Comparison of ENCODE assay signal across 13 cellular contexts in genomic region chr4:184344899-184345572, GRCh38.
A peak's percentile ranks its signal among the peaks of the same experiment; 100 is the strongest.
DNase-seq lines count a peak whose midpoint lies in the region; FAIRE-seq and TF ChIP-seq lines count a peak whose summit lies in the region.
"Had no signal": no experiment of that assay in that cellular context is flagged by ENCODE, and none has a peak within 500 bp of the region (broad histone marks: within the 10 kb centered on the region; RNA-seq: fewer than 3 reads in every experiment).

No MANE protein-coding gene starts in this region.

- H3K36me3 ChIP-seq in BLaER1: peaks cover 16% of the 10 kb centered on the region
- no peaks in the 10 kb centered on the region for H3K36me3 ChIP-seq in colonic mucosa
- H3K36me3 ChIP-seq in neutrophil: no peaks in the 10 kb centered on the region
- no peaks in the 10 kb centered on the region for H3K36me3 ChIP-seq in PC-9 (ENCODE audit: low read depth)
- H3K36me3 ChIP-seq: ascending aorta, SJSA1 had no signal

- no peaks in the 10 kb centered on the region for H3K9me2 ChIP-seq in PC-9 (ENCODE audit: insufficient read depth)

- no peaks in the 10 kb centered on the region for H3K9me3 ChIP-seq in BLaER1
- H3K9me3 ChIP-seq in colonic mucosa: no peaks in the 10 kb centered on the region
- H3K9me3 ChIP-seq in neutrophil: no peaks in the 10 kb centered on the region
- no peaks in the 10 kb centered on the region for H3K9me3 ChIP-seq in PC-9 (ENCODE audit: insufficient read depth, low read depth)
- H3K9me3 ChIP-seq: ascending aorta, SJSA1 had no signal

- DNase-seq in GM19239 (ENCODE audit: insufficient read length, low spot score) (no peak), colonic mucosa (no peak), A172 (ENCODE audit: low spot score) (no peak), PC-9 (no peak), urothelium cell line (ENCODE audit: low spot score) (no peak), caudate nucleus (lab: John Stamatoyannopoulos, UW) (no peak)
- DNase-seq: activated CD4-positive, alpha-beta T cell treated with anti-CD3 and anti-CD28 coated beads for 1 hour; NCI-H345 had no signal

- FAIRE-seq in GM19239 (lab: Jason Lieb, UNC): peak; percentile 73
- no peak for FAIRE-seq in urothelium cell line (lab: Jason Lieb, UNC)
- FAIRE-seq: D721Med had no signal

- no peak overlapping the region for H2AFZ ChIP-seq in PC-9

- 0 out of 2 replicates have a peak overlapping the region, but pooled peaks have one; percentile 13 for H3K4me3 ChIP-seq in BLaER1
- H3K4me3 ChIP-seq in colonic mucosa: no peak overlapping the region
- H3K4me3 ChIP-seq in neutrophil (ENCODE audit: low read depth in 1 of 2, low read length in 1 of 2): peak overlapping the region in 1 of 2 experiments; percentile 59
- no peak overlapping the region for H3K4me3 ChIP-seq in PC-9
- H3K4me3 ChIP-seq: ascending aorta, SJSA1 had no signal

- POLR2A ChIA-PET in PC-9 (lab: Charles Lee; ENCODE audit: unreplicated experiment): no interaction called here

- H3K27ac ChIP-seq in BLaER1: peak overlapping the region; percentile 87
- peak overlapping the region; percentile 94 for H3K27ac ChIP-seq in colonic mucosa
- peak overlapping the region; percentile 98 for H3K27ac ChIP-seq in neutrophil
- H3K27ac ChIP-seq in PC-9: no peak overlapping the region
- no peak overlapping the region for H3K27ac ChIP-seq in caudate nucleus (ENCODE audit: low read depth, low read length)
- H3K27ac ChIP-seq: SJSA1 had no signal

- H3K27me3 ChIP-seq in BLaER1 (no peaks in the 10 kb centered on the region), colonic mucosa (no peaks in the 10 kb centered on the region), neutrophil (no peaks in the 10 kb centered on the region), PC-9 (ENCODE audit: insufficient read depth, low read depth) (no peaks in the 10 kb centered on the region)
- H3K27me3 ChIP-seq: ascending aorta, SJSA1 had no signal

- H3K4me2 ChIP-seq in BLaER1: peak overlapping the region; percentile 89
- no peak overlapping the region for H3K4me2 ChIP-seq in PC-9

- intact Hi-C loops in colonic mucosa (cut with DNase I) (loop anchor here (5.0 kb wide), 1 partner anchor 37 kb away; no protein-coding TSS in a partner anchor), PC-9 (cut with micrococcal nuclease; ENCODE audit: unreplicated experiment) (loop anchor here (5.0 kb wide), 1 partner anchor 78 kb away; no protein-coding TSS in a partner anchor)

- H3F3A ChIP-seq in PC-9 (ENCODE audit: insufficient read depth, low read depth): no peaks in the 10 kb centered on the region

- TF ChIP-seq CTCF in colonic mucosa (IDR thresholded peaks at IDR 0.05) (no peak), neutrophil (IDR thresholded peaks at IDR 0.05) (no peak), PC-9 (conservative IDR thresholded peaks at IDR 0.05) (no peak)

- no peaks in the 10 kb centered on the region for H3K79me2 ChIP-seq in PC-9 (ENCODE audit: low read depth)

- H3K9ac ChIP-seq in BLaER1: peak overlapping the region; percentile 81; the same call in 1 of the 2 replicates
- H3K9ac ChIP-seq in colonic mucosa (ENCODE audit: low read depth in 2 of 2, low read length in 2 of 2): peak overlapping the region in 1 of 2 donors; percentile 49

- no TSS peak for BruUV-seq in PC-9 (replicated peaks; lab: Mats Ljungman, UMichigan)

- H4K20me1 ChIP-seq in BLaER1: no peaks in the 10 kb centered on the region
- H4K20me1 ChIP-seq in PC-9 (ENCODE audit: insufficient read depth): no peaks in the 10 kb centered on the region

- peaks cover 87% of the 10 kb centered on the region for H3K4me1 ChIP-seq in BLaER1
- peaks cover 37% of the 10 kb centered on the region for H3K4me1 ChIP-seq in colonic mucosa
- H3K4me1 ChIP-seq in neutrophil (ENCODE audit: control insufficient read depth in 1 of 2, insufficient read depth in 1 of 2, low read depth in 1 of 2, low read length in 1 of 2): peaks cover 100% of the 10 kb centered on the region in 2 experiments
- peaks cover 18% of the 10 kb centered on the region for H3K4me1 ChIP-seq in PC-9 (replicated peaks; ENCODE audit: insufficient read depth)
- H3K4me1 ChIP-seq: ascending aorta had no signal

- CTCF ChIA-PET in PC-9 (lab: Charles Lee): no interaction called here

Comparison
In these comparisons a context has a peak if more than half of its experiments do, and no peak if none do; other contexts are left out.
1. H3K27ac ChIP-seq: peak in BLaER1 (single experiment), colonic mucosa (single experiment) and neutrophil (single experiment); none in PC-9 (single experiment) and caudate nucleus (single experiment).